Comparison of ENCODE assay signal across 1 cellular context in genomic region chr2:189762551-189763298, GRCh38.
TF ChIP-seq lines count a peak whose summit lies in the region.

A gene with protein sequence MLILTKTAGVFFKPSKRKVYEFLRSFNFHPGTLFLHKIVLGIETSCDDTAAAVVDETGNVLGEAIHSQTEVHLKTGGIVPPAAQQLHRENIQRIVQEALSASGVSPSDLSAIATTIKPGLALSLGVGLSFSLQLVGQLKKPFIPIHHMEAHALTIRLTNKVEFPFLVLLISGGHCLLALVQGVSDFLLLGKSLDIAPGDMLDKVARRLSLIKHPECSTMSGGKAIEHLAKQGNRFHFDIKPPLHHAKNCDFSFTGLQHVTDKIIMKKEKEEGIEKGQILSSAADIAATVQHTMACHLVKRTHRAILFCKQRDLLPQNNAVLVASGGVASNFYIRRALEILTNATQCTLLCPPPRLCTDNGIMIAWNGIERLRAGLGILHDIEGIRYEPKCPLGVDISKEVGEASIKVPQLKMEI (minus strand): TSS chr2:189762792. CDS start chr2:189761640, 1,152 bp downstream.

TF ChIP-seq in HepG2, 621 proteins besides CTCF, POLR2A, EP300 and RAD21 (continued from another document and continues in another):
- TF ChIP-seq, protein P1, sequence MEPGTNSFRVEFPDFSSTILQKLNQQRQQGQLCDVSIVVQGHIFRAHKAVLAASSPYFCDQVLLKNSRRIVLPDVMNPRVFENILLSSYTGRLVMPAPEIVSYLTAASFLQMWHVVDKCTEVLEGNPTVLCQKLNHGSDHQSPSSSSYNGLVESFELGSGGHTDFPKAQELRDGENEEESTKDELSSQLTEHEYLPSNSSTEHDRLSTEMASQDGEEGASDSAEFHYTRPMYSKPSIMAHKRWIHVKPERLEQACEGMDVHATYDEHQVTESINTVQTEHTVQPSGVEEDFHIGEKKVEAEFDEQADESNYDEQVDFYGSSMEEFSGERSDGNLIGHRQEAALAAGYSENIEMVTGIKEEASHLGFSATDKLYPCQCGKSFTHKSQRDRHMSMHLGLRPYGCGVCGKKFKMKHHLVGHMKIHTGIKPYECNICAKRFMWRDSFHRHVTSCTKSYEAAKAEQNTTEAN (CRISPR knock-in tag; conservative IDR thresholded peaks at IDR 0.05), result no peak; the same call in 1 of the 2 replicates
- TF ChIP-seq ZNF292 (CRISPR knock-in tag; IDR thresholded peaks at IDR 0.05; ENCODE audit: borderline replicate concordance, low read depth) (peak; percentile 89; the same call in 1 of the 2 replicates), ATF5 (CRISPR knock-in tag; IDR thresholded peaks at IDR 0.05; ENCODE audit: low read depth) (no peak), ESRRA (CRISPR knock-in tag; IDR thresholded peaks at IDR 0.05; ENCODE audit: low read depth) (peak; percentile 70; the same call in 1 of the 2 replicates), MBD4 (IDR thresholded peaks at IDR 0.05; ENCODE audit: borderline replicate concordance, low read length) (no peak), ZNF530 (CRISPR knock-in tag; IDR thresholded peaks at IDR 0.05; ENCODE audit: low read depth) (no peak), ERF (CRISPR knock-in tag; IDR thresholded peaks at IDR 0.05) (peak; percentile 85), ARID3A (IDR thresholded peaks at IDR 0.05; ENCODE audit: low read depth, low read length) (peak; percentile 46), ZNF136 (CRISPR knock-in tag; IDR thresholded peaks at IDR 0.05; ENCODE audit: low read depth) (no peak), ZNF3 (CRISPR knock-in tag; IDR thresholded peaks at IDR 0.05) (peak; percentile 78; the same call in 1 of the 2 replicates), ZNF383 (CRISPR knock-in tag; IDR thresholded peaks at IDR 0.05; ENCODE audit: borderline replicate concordance) (no peak), GFI1 (CRISPR knock-in tag; IDR thresholded peaks at IDR 0.05; ENCODE audit: borderline replicate concordance) (0 out of 2 replicates have a peak, but pooled peaks have one; percentile 20), ZSCAN12 (CRISPR knock-in tag; IDR thresholded peaks at IDR 0.05) (no peak), NRL (CRISPR knock-in tag; IDR thresholded peaks at IDR 0.05; ENCODE audit: borderline replicate concordance) (peak; percentile 88; the same call in 1 of the 2 replicates), REXO4 (CRISPR knock-in tag; IDR thresholded peaks at IDR 0.05; ENCODE audit: borderline replicate concordance) (no peak), ZNF317 (CRISPR knock-in tag; IDR thresholded peaks at IDR 0.05) (no peak; the same call in none of the 2 replicates), U2AF1 (optimal IDR thresholded peaks at IDR 0.05; ENCODE audit: low read depth, low read length) (peak; percentile 43), RXRB (CRISPR knock-in tag; IDR thresholded peaks at IDR 0.05; ENCODE audit: borderline replicate concordance) (no peak; the same call in 1 of the 2 replicates), ZNF501 (CRISPR knock-in tag; IDR thresholded peaks at IDR 0.05) (peak; percentile 99), ZFY (CRISPR knock-in tag; IDR thresholded peaks at IDR 0.05) (peak; percentile 91), ZNF878 (CRISPR knock-in tag; IDR thresholded peaks at IDR 0.05) (no peak; the same call in 1 of the 2 replicates), PBX3 (CRISPR knock-in tag; IDR thresholded peaks at IDR 0.05; ENCODE audit: borderline replicate concordance) (no peak), HOXA3 (CRISPR knock-in tag; IDR thresholded peaks at IDR 0.05) (peak; percentile 93), CBX2 (IDR thresholded peaks at IDR 0.05; ENCODE audit: low read depth, low read length) (no peak), CBX2 (CRISPR knock-in tag; IDR thresholded peaks at IDR 0.05; ENCODE audit: low read depth) (no peak), NONO (IDR thresholded peaks at IDR 0.05) (no peak), NONO (CRISPR knock-in tag; conservative IDR thresholded peaks at IDR 0.05) (peak; percentile 89), TOE1 (CRISPR knock-in tag; IDR thresholded peaks at IDR 0.05) (no peak), EHMT2 (IDR thresholded peaks at IDR 0.05; ENCODE audit: borderline replicate concordance, low read depth, low read length) (no peak), POLR2AphosphoS5 (IDR thresholded peaks at IDR 0.05; ENCODE audit: low read depth, low read length) (peak; percentile 95), ZNF788 (CRISPR knock-in tag; IDR thresholded peaks at IDR 0.05; ENCODE audit: borderline replicate concordance) (peak; percentile 85; the same call in 1 of the 2 replicates), AKAP8 (CRISPR knock-in tag; IDR thresholded peaks at IDR 0.05) (peak; percentile 70; the same call in 1 of the 2 replicates), ZNF781 (CRISPR knock-in tag; IDR thresholded peaks at IDR 0.05; ENCODE audit: borderline replicate concordance, not compliant biosample characterization) (peak; percentile 93), ELF4 (CRISPR knock-in tag; IDR thresholded peaks at IDR 0.05; ENCODE audit: borderline replicate concordance) (peak; percentile 63; the same call in 1 of the 2 replicates), ZNF75D (CRISPR knock-in tag; IDR thresholded peaks at IDR 0.05; ENCODE audit: borderline replicate concordance) (no peak), ZNF790 (CRISPR knock-in tag; IDR thresholded peaks at IDR 0.05; ENCODE audit: borderline replicate concordance) (no peak), RARA (CRISPR knock-in tag; IDR thresholded peaks at IDR 0.05) (peak; percentile 14; the same call in 1 of the 2 replicates), ZNF749 (CRISPR knock-in tag; IDR thresholded peaks at IDR 0.05; ENCODE audit: borderline replicate concordance) (no peak; the same call in 1 of the 2 replicates), CREM (IDR thresholded peaks at IDR 0.05) (peak; percentile 97), CREM (CRISPR knock-in tag; IDR thresholded peaks at IDR 0.05) (no peak), SIX4 (CRISPR knock-in tag; IDR thresholded peaks at IDR 0.05) (no peak), ZNF335 (CRISPR knock-in tag; IDR thresholded peaks at IDR 0.05) (0 out of 2 replicates have a peak, but pooled peaks have one; percentile 64), RBFOX2 (IDR thresholded peaks at IDR 0.05; ENCODE audit: low read depth, low read length) (peak; percentile 65)
- TF ChIP-seq, protein P2, sequence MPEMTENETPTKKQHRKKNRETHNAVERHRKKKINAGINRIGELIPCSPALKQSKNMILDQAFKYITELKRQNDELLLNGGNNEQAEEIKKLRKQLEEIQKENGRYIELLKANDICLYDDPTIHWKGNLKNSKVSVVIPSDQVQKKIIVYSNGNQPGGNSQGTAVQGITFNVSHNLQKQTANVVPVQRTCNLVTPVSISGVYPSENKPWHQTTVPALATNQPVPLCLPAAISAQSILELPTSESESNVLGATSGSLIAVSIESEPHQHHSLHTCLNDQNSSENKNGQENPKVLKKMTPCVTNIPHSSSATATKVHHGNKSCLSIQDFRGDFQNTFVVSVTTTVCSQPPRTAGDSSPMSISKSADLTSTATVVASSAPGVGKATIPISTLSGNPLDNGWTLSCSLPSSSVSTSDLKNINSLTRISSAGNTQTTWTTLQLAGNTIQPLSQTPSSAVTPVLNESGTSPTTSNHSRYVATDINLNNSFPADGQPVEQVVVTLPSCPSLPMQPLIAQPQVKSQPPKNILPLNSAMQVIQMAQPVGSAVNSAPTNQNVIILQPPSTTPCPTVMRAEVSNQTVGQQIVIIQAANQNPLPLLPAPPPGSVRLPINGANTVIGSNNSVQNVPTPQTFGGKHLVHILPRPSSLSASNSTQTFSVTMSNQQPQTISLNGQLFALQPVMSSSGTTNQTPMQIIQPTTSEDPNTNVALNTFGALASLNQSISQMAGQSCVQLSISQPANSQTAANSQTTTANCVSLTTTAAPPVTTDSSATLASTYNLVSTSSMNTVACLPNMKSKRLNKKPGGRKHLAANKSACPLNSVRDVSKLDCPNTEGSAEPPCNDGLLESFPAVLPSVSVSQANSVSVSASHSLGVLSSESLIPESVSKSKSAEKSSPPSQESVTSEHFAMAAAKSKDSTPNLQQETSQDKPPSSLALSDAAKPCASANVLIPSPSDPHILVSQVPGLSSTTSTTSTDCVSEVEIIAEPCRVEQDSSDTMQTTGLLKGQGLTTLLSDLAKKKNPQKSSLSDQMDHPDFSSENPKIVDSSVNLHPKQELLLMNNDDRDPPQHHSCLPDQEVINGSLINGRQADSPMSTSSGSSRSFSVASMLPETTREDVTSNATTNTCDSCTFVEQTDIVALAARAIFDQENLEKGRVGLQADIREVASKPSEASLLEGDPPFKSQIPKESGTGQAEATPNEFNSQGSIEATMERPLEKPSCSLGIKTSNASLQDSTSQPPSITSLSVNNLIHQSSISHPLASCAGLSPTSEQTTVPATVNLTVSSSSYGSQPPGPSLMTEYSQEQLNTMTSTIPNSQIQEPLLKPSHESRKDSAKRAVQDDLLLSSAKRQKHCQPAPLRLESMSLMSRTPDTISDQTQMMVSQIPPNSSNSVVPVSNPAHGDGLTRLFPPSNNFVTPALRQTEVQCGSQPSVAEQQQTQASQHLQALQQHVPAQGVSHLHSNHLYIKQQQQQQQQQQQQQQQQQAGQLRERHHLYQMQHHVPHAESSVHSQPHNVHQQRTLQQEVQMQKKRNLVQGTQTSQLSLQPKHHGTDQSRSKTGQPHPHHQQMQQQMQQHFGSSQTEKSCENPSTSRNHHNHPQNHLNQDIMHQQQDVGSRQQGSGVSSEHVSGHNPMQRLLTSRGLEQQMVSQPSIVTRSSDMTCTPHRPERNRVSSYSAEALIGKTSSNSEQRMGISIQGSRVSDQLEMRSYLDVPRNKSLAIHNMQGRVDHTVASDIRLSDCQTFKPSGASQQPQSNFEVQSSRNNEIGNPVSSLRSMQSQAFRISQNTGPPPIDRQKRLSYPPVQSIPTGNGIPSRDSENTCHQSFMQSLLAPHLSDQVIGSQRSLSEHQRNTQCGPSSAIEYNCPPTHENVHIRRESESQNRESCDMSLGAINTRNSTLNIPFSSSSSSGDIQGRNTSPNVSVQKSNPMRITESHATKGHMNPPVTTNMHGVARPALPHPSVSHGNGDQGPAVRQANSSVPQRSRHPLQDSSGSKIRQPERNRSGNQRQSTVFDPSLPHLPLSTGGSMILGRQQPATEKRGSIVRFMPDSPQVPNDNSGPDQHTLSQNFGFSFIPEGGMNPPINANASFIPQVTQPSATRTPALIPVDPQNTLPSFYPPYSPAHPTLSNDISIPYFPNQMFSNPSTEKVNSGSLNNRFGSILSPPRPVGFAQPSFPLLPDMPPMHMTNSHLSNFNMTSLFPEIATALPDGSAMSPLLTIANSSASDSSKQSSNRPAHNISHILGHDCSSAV (CRISPR knock-in tag; IDR thresholded peaks at IDR 0.05; ENCODE audit: borderline replicate concordance), result no peak
- TF ChIP-seq, protein P3, sequence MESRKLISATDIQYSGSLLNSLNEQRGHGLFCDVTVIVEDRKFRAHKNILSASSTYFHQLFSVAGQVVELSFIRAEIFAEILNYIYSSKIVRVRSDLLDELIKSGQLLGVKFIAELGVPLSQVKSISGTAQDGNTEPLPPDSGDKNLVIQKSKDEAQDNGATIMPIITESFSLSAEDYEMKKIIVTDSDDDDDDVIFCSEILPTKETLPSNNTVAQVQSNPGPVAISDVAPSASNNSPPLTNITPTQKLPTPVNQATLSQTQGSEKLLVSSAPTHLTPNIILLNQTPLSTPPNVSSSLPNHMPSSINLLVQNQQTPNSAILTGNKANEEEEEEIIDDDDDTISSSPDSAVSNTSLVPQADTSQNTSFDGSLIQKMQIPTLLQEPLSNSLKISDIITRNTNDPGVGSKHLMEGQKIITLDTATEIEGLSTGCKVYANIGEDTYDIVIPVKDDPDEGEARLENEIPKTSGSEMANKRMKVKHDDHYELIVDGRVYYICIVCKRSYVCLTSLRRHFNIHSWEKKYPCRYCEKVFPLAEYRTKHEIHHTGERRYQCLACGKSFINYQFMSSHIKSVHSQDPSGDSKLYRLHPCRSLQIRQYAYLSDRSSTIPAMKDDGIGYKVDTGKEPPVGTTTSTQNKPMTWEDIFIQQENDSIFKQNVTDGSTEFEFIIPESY (CRISPR knock-in tag; IDR thresholded peaks at IDR 0.05), result peak; percentile 36; the same call in 1 of the 2 replicates
